8 cellular contexts compared by ENCODE assay signal in genomic region chr3:39126532-39127071, GRCh38. TPM values are rescaled to one million over a fixed set of nuclear protein-coding genes. Genes with fewer than 3 reads are reported as not detected.
DNase-seq lines count a peak whose midpoint lies in the region; ATAC-seq, FAIRE-seq and TF ChIP-seq lines count a peak whose summit lies in the region.

No MANE protein-coding gene starts in this region.

- H3K4me3 Mint-ChIP-seq in activated B cell treated with CpG ODN at 0.5 μM for 24 hours = peak overlapping the region; percentile 1

- H3K9me2 ChIP-seq in DOHH2 (replicated peaks; ENCODE audit: control insufficient read depth, low read length) = no peaks in the 10 kb centered on the region

- no peak overlapping the region; the same call in 1 of the 2 replicates for H3K27ac ChIP-seq in DOHH2 (ENCODE audit: low read depth, low read length)

- POLR2A ChIA-PET in activated B cell treated with CpG ODN at 0.5 μM for 24 hours (lab: Charles Lee) = interaction anchor here (0.7 to 3.6 kb wide), 6 partner anchors 8 to 258 kb away, joined by 3 to 42 read pairs (median 6); no protein-coding TSS in a partner anchor

- H3K27ac Mint-ChIP-seq in activated B cell treated with CpG ODN at 0.5 μM for 24 hours = no peak overlapping the region

- H3K36me3 Mint-ChIP-seq in activated B cell treated with CpG ODN at 0.5 μM for 24 hours (ENCODE audit: low read depth) = peaks cover 28% of the 10 kb centered on the region

- H3K36me3 ChIP-seq in DOHH2 (ENCODE audit: control insufficient read depth, low read length) = no peaks in the 10 kb centered on the region

- TF ChIP-seq CTCF in DOHH2 (IDR thresholded peaks at IDR 0.05; ENCODE audit: low read depth, low read length, poor library complexity, severe bottlenecking) (peak; percentile 70), activated B cell treated with CpG ODN at 0.5 μM for 24 hours (IDR thresholded peaks at IDR 0.05) (no peak)

- no peaks in the 10 kb centered on the region; the same call in 1 of the 2 replicates for H3F3A ChIP-seq in DOHH2 (ENCODE audit: control insufficient read depth, insufficient read depth)

- peaks cover 58% of the 10 kb centered on the region for H3K4me1 Mint-ChIP-seq in activated B cell treated with CpG ODN at 0.5 μM for 24 hours

- FAIRE-seq in HTR-8/SVneo (lab: Jason Lieb, UNC) = peak; percentile 51

- H3K9me3 ChIP-seq in DOHH2 (ENCODE audit: control insufficient read depth, insufficient read depth, low read length) = no peaks in the 10 kb centered on the region

- no peaks in the 10 kb centered on the region for H3K27me3 Mint-ChIP-seq in activated B cell treated with CpG ODN at 0.5 μM for 24 hours

- no peaks in the 10 kb centered on the region for H3K9me3 Mint-ChIP-seq in activated B cell treated with CpG ODN at 0.5 μM for 24 hours

- peak; percentile 30 for DNase-seq in HTR-8/SVneo (ENCODE audit: insufficient read length, low spot score)
- DNase-seq in activated B cell treated with CpG ODN at 0.5 μM for 24 hours = no peak
- peak; percentile 40 for DNase-seq in glomerular visceral epithelial cell (ENCODE audit: extremely low spot score)
- peak; percentile 38 for DNase-seq in renal cortical epithelial cell (ENCODE audit: low read depth)

- H3K4me3 ChIP-seq in DOHH2 (ENCODE audit: low read length) = peak overlapping the region; percentile 46

- no peaks in the 10 kb centered on the region for H3K79me2 ChIP-seq in DOHH2 (ENCODE audit: control insufficient read depth, low read length)

- CTCF ChIA-PET in activated B cell treated with CpG ODN at 0.5 μM for 24 hours (lab: Charles Lee) = interaction anchor here (0.8 to 4.2 kb wide), 8 partner anchors 20 to 165 kb away, joined by 3 to 37 read pairs (median 4); no protein-coding TSS in a partner anchor

- H3K4me2 ChIP-seq in DOHH2 (ENCODE audit: low read length) = peak overlapping the region; percentile 73

- intact Hi-C loops in activated B cell treated with CpG ODN at 0.5 μM for 24 hours (cut with micrococcal nuclease) = loop anchor here (1.0 kb wide), 1 partner anchor 162 kb away; no protein-coding TSS in a partner anchor

- no peaks in the 10 kb centered on the region for H4K20me1 ChIP-seq in DOHH2 (ENCODE audit: control insufficient read depth, insufficient read depth, low read depth, low read length)

- H3K4me1 ChIP-seq in DOHH2 (ENCODE audit: control insufficient read depth, low read length) = peaks cover 70% of the 10 kb centered on the region

- H3K27me3 ChIP-seq in DOHH2 (ENCODE audit: control insufficient read depth, low read length) = no peaks in the 10 kb centered on the region

- ATAC-seq in activated B cell treated with CpG ODN at 0.5 μM for 24 hours (ENCODE audit: low read depth) (peak; percentile 38), GM21723 (IDR thresholded peaks at IDR 0.05; ENCODE audit: unreplicated experiment) (no peak), HG03520 (IDR thresholded peaks at IDR 0.05; ENCODE audit: unreplicated experiment) (no peak), GM19395 (IDR thresholded peaks at IDR 0.05; ENCODE audit: unreplicated experiment) (no peak)

RNA-seq across cellular contexts. Expression of gene TTC21A, which starts 19.1 kb away (rescaled TPM):
- total RNA-seq in activated B cell treated with CpG ODN at 0.5 μM for 24 hours (11.4 and 15.9 TPM in 2 replicates), renal cortical epithelial cell (2.1 and 4.7 TPM in 2 replicates)

RNA-seq across cellular contexts. Expression of gene GORASP1, which starts 19.2 kb away (rescaled TPM):
- total RNA-seq in activated B cell treated with CpG ODN at 0.5 μM for 24 hours (41.6 and 47.8 TPM in 2 replicates), renal cortical epithelial cell (31.8 and 35.8 TPM in 2 replicates)

RNA-seq across cellular contexts. Expression of gene CSRNP1, which starts 26.8 kb away (rescaled TPM):
- total RNA-seq in activated B cell treated with CpG ODN at 0.5 μM for 24 hours (17.5 and 18.1 TPM in 2 replicates), renal cortical epithelial cell (12.3 and 16.1 TPM in 2 replicates)
